ENCODE assay signal across 1 cellular context in genomic region chr4:155820887-155821529, GRCh38.
TF ChIP-seq lines count a peak whose summit lies in the region.

No MANE protein-coding gene starts in this region.

TF ChIP-seq in GM23338, 12 proteins besides CTCF, POLR2A, EP300 and RAD21 (continued from another document):
- no peak for TF ChIP-seq ZNF462 (CRISPR knock-in tag; IDR thresholded peaks at IDR 0.05)
- TF ChIP-seq REST (IDR thresholded peaks at IDR 0.05; ENCODE audit: unreplicated experiment), result no peak
- no peak for TF ChIP-seq JUNB (IDR thresholded peaks at IDR 0.05; ENCODE audit: unreplicated experiment)
- no peak for TF ChIP-seq ETS1 (IDR thresholded peaks at IDR 0.05)
- no peak for TF ChIP-seq EZH2phosphoT487 (IDR thresholded peaks at IDR 0.05; ENCODE audit: unreplicated experiment)
- TF ChIP-seq ZNF114 (CRISPR knock-in tag; IDR thresholded peaks at IDR 0.05), result no peak
- TF ChIP-seq EZH2 (IDR thresholded peaks at IDR 0.05; ENCODE audit: low read depth, unreplicated experiment), result no peak
- TF ChIP-seq ZNF331 (CRISPR knock-in tag; IDR thresholded peaks at IDR 0.05; ENCODE audit: low read depth), result no peak
- TF ChIP-seq CREB1 (CRISPR knock-in tag; IDR thresholded peaks at IDR 0.05; ENCODE audit: low read depth), result no peak
- TF ChIP-seq STAT1 (IDR thresholded peaks at IDR 0.05; ENCODE audit: unreplicated experiment), result no peak
